In genomic region chr17:77246110-77247047, GRCh38 we compare ENCODE assay signal across 8 cellular contexts.
A peak's percentile ranks its signal among the peaks of the same experiment; 100 is the strongest.
DNase-seq lines count a peak whose midpoint lies in the region; ATAC-seq and TF ChIP-seq lines count a peak whose summit lies in the region.

No MANE protein-coding gene starts in this region.

- no peaks in the 10 kb centered on the region for H3K36me3 Mint-ChIP-seq in activated T-cell treated with anti-CD3 and anti-CD28 coated beads, Interleukin-2, amount 50 U/mL, for 4 hours (ENCODE audit: insufficient read depth)

- H3K4me1 ChIP-seq in RWPE2 (ENCODE audit: insufficient read depth, poor library complexity, severe bottlenecking), result no peaks in the 10 kb centered on the region
- H3K4me1 ChIP-seq in left ventricle myocardium inferior, result peaks cover 25% of the 10 kb centered on the region
- H3K4me1 ChIP-seq in spleen, result peaks cover 4 to 18% (median 14%) of the 10 kb centered on the region in 6 donors

- TF ChIP-seq CTCF in RWPE2 (IDR thresholded peaks at IDR 0.05; ENCODE audit: poor library complexity, severe bottlenecking), result no peak
- no peak for TF ChIP-seq CTCF in left ventricle myocardium inferior (IDR thresholded peaks at IDR 0.05; ENCODE audit: borderline replicate concordance)
- TF ChIP-seq CTCF in spleen (IDR thresholded peaks at IDR 0.05 in 8 of 11, conservative IDR thresholded peaks at IDR 0.05 in 3 of 11), result no peak

- 29 to 89% (median 32%) methylated on average over 9 to 34 of the region's 34 CpGs for WGBS in spleen, 5 donors

- peak; percentile 8 to 10 for ATAC-seq in activated T-cell treated with anti-CD3 and anti-CD28 coated beads, Interleukin-2, amount 50 U/mL, for 4 hours
- no peak for ATAC-seq in RWPE2 (ENCODE audit: low read depth)
- no peak for ATAC-seq in GM18909 (IDR thresholded peaks at IDR 0.05; ENCODE audit: poor library complexity, unreplicated experiment)

- peaks cover 3% of the 10 kb centered on the region for H3K4me1 Mint-ChIP-seq in activated T-cell treated with anti-CD3 and anti-CD28 coated beads, Interleukin-2, amount 50 U/mL, for 4 hours (ENCODE audit: low read depth)

- H3K4me3 Mint-ChIP-seq in activated T-cell treated with anti-CD3 and anti-CD28 coated beads, Interleukin-2, amount 50 U/mL, for 4 hours, result peak overlapping the region; percentile 45

- intact Hi-C loops in left ventricle myocardium inferior (cut with micrococcal nuclease) (loop anchor here (2.0 kb wide), 1 partner anchor 160 kb away; no protein-coding TSS in a partner anchor), spleen (cut with DNase I; ENCODE audit: low total_unique reads) (loop anchor here (2.0 to 10.0 kb wide), 2 partner anchors 160 to 372 kb away; no protein-coding TSS in a partner anchor)

- no peaks in the 10 kb centered on the region for H3K27me3 ChIP-seq in RWPE2 (ENCODE audit: insufficient read depth, poor library complexity, severe bottlenecking)
- H3K27me3 ChIP-seq in left ventricle myocardium inferior (ENCODE audit: low read depth), result peaks cover 12% of the 10 kb centered on the region
- H3K27me3 ChIP-seq in spleen (replicated peaks in 1 of 7), result peaks cover 0 to 28% (median 0%) of the 10 kb centered on the region in 7 donors

- no peaks in the 10 kb centered on the region for H3K36me3 ChIP-seq in RWPE2 (ENCODE audit: low read depth)
- H3K36me3 ChIP-seq in left ventricle myocardium inferior, result no peaks in the 10 kb centered on the region
- H3K36me3 ChIP-seq in spleen, result no peaks in the 10 kb centered on the region

- no peak for TF ChIP-seq POLR2A in spleen (IDR thresholded peaks at IDR 0.05)

- H3K9me3 Mint-ChIP-seq in activated T-cell treated with anti-CD3 and anti-CD28 coated beads, Interleukin-2, amount 50 U/mL, for 4 hours, result no peaks in the 10 kb centered on the region

- H3K27ac ChIP-seq in RWPE2 (ENCODE audit: poor library complexity, severe bottlenecking) (no peak overlapping the region), left ventricle myocardium inferior (replicated peaks) (peak overlapping the region; percentile 55), spleen (peak overlapping the region in 6 of 8 donors; percentile 38 to 75 (median 61))

- peak overlapping the region; percentile 34 for H3K4me3 ChIP-seq in RWPE2 (ENCODE audit: severe bottlenecking)
- H3K4me3 ChIP-seq in left ventricle myocardium inferior, result peak overlapping the region; percentile 71
- peak overlapping the region; percentile 29 to 74 (median 42) for H3K4me3 ChIP-seq in spleen

- peaks cover 22% of the 10 kb centered on the region for H3K27me3 Mint-ChIP-seq in activated T-cell treated with anti-CD3 and anti-CD28 coated beads, Interleukin-2, amount 50 U/mL, for 4 hours (ENCODE audit: low read depth)

- no peaks in the 10 kb centered on the region for H3K9me3 ChIP-seq in RWPE2 (ENCODE audit: severe bottlenecking)
- no peaks in the 10 kb centered on the region for H3K9me3 ChIP-seq in left ventricle myocardium inferior (replicated peaks)
- H3K9me3 ChIP-seq in spleen, result no peaks in the 10 kb centered on the region

- no peak for DNase-seq in activated T-cell treated with anti-CD3 and anti-CD28 coated beads, Interleukin-2, amount 50 U/mL, for 4 hours
- no peak for DNase-seq in activated T-cell treated with anti-CD3 and anti-CD28 coated beads, Interleukin-2, amount 50 U/mL, for 1 hour
- DNase-seq in RWPE2 (ENCODE audit: low spot score) (no peak), left ventricle myocardium inferior (no peak), spleen (no peak), NCI-H345 treated with DMSO at 0.1 percent for 48 hours (lab: John Stamatoyannopoulos, UW; ENCODE audit: unreplicated experiment) (no peak), occipital lobe (lab: John Stamatoyannopoulos, UW) (no peak)

Comparison
In these comparisons a context has a peak if more than half of its experiments do, and no peak if none do; other contexts are left out.
1. ATAC-seq: peak in activated T-cell treated with anti-CD3 and anti-CD28 coated beads, Interleukin-2, amount 50 U/mL, for 4 hours (2 of 2); none in RWPE2 (single experiment) and GM18909 (single experiment).
2. Peak in every context shown above with its lines, with median percentiles within 50 percentile points of each other: H3K4me3 ChIP-seq.